Comparison of ENCODE assay signal across 11 cellular contexts in genomic region chrX:25021132-25021498, GRCh38. TPM values are rescaled to one million over a fixed set of nuclear protein-coding genes. Genes with fewer than 3 reads are reported as not detected.
DNase-seq lines count a peak whose midpoint lies in the region; ATAC-seq and FAIRE-seq lines count a peak whose summit lies in the region.
"Had no signal": no experiment of that assay in that cellular context is flagged by ENCODE, and none has a peak within 500 bp of the region (broad histone marks: within the 10 kb centered on the region; RNA-seq: fewer than 3 reads in every experiment).

No MANE protein-coding gene starts in this region.

- H3K4me3 Mint-ChIP-seq in naive thymus-derived CD4-positive, alpha-beta T cell = peak overlapping the region; percentile 8 to 79 (median 59)

- FAIRE-seq in HTR-8/SVneo (lab: Jason Lieb, UNC) = no peak
- FAIRE-seq: GM12892 had no signal

- no peak overlapping the region for H3K27ac Mint-ChIP-seq in naive thymus-derived CD4-positive, alpha-beta T cell

- intact Hi-C loops in naive thymus-derived CD4-positive, alpha-beta T cell (cut with micrococcal nuclease) = loop anchor here (1.0 to 5.0 kb wide), 5 partner anchors 14 to 269 kb away; no protein-coding TSS in a partner anchor
- intact Hi-C loops in sciatic nerve (cut with DNase I) = no loop called here

- peaks cover 41 to 81% (median 59%) of the 10 kb centered on the region in 5 donors for H3K27me3 Mint-ChIP-seq in naive thymus-derived CD4-positive, alpha-beta T cell

- no peak overlapping the region for H3K27ac ChIP-seq in naive thymus-derived CD4-positive, alpha-beta T cell (ENCODE audit: low read depth, low read length)

- CTCF ChIA-PET in naive thymus-derived CD4-positive, alpha-beta T cell (lab: Charles Lee) = interaction anchor here (0.8 kb wide), 1 partner anchor 1688 kb away, joined by 3 read pairs; no protein-coding TSS in a partner anchor

- peaks cover 0 to 9% (median 0%) of the 10 kb centered on the region in 5 donors for H3K36me3 Mint-ChIP-seq in naive thymus-derived CD4-positive, alpha-beta T cell

- H3K27me3 ChIP-seq in naive thymus-derived CD4-positive, alpha-beta T cell (ENCODE audit: control insufficient read depth in 2 of 2, insufficient read depth in 2 of 2, low read length in 2 of 2) = peaks cover 3 to 9% of the 10 kb centered on the region in 2 donors

- POLR2A ChIA-PET in naive thymus-derived CD4-positive, alpha-beta T cell (lab: Charles Lee) = no interaction called here

- H3K4me3 ChIP-seq in naive thymus-derived CD4-positive, alpha-beta T cell (ENCODE audit: low read length) = no peak overlapping the region
- H3K4me3 ChIP-seq: lung had no signal

- no peaks in the 10 kb centered on the region for H3K9me3 ChIP-seq in naive thymus-derived CD4-positive, alpha-beta T cell (ENCODE audit: control insufficient read depth in 2 of 3, low read length in 3 of 3)

- H3K9me3 Mint-ChIP-seq in naive thymus-derived CD4-positive, alpha-beta T cell = peaks cover 0 to 22% (median 3%) of the 10 kb centered on the region in 11 donors

- peaks cover 7 to 39% (median 24%) of the 10 kb centered on the region in 7 donors for H3K4me1 Mint-ChIP-seq in naive thymus-derived CD4-positive, alpha-beta T cell

- DNase-seq in ELR (ENCODE audit: low read depth) = peak; percentile 19
- DNase-seq in UCSD-AML1 (lab: John Stamatoyannopoulos, UW; ENCODE audit: unreplicated experiment) = peak; percentile 34
- DNase-seq in naive thymus-derived CD4-positive, alpha-beta T cell = no peak
- DNase-seq in sciatic nerve (ENCODE audit: low spot score) = no peak
- DNase-seq in activated CD4-positive, alpha-beta T cell treated with anti-CD3 and anti-CD28 coated beads, Interleukin-2, amount 50 U/mL, for 1 hour = no peak
- no peak for DNase-seq in HTR-8/SVneo (ENCODE audit: insufficient read length, low spot score)
- no peak for DNase-seq in NCI-H226
- DNase-seq: SIG-M5 had no signal

- peaks cover 4 to 7% of the 10 kb centered on the region in 2 donors for H3K4me1 ChIP-seq in naive thymus-derived CD4-positive, alpha-beta T cell (ENCODE audit: control insufficient read depth in 2 of 2, insufficient read depth in 2 of 2, low read length in 2 of 2)

- H3K36me3 ChIP-seq in naive thymus-derived CD4-positive, alpha-beta T cell (ENCODE audit: control insufficient read depth in 2 of 3, insufficient read depth in 3 of 3, low read length in 3 of 3) = no peaks in the 10 kb centered on the region

- peak; percentile 11 for ATAC-seq in HG02678 (IDR thresholded peaks at IDR 0.05; ENCODE audit: unreplicated experiment)
- no peak for ATAC-seq in naive thymus-derived CD4-positive, alpha-beta T cell
- no peak for ATAC-seq in sciatic nerve

RNA-seq across cellular contexts. Expression of gene ARX, which starts 5.3 kb away (rescaled TPM):
- not detected for total RNA-seq in naive thymus-derived CD4-positive, alpha-beta T cell
- polyA plus RNA-seq in naive thymus-derived CD4-positive, alpha-beta T cell = not detected
- total RNA-seq in sciatic nerve = not detected

Comparison
In these comparisons a context has a peak if more than half of its experiments do, and no peak if none do; other contexts are left out.
1. DNase-seq: peak in ELR (single experiment) and UCSD-AML1 (single experiment); none in naive thymus-derived CD4-positive, alpha-beta T cell (0 of 9), sciatic nerve (single experiment), activated CD4-positive, alpha-beta T cell treated with anti-CD3 and anti-CD28 coated beads, Interleukin-2, amount 50 U/mL, for 1 hour (single experiment), HTR-8/SVneo (single experiment) and NCI-H226 (single experiment).